Comparison of ENCODE assay signal across 14 cellular contexts in genomic region chr4:184413227-184414064, GRCh38.
A peak's percentile ranks its signal among the peaks of the same experiment; 100 is the strongest.
DNase-seq lines count a peak whose midpoint lies in the region; ATAC-seq and TF ChIP-seq lines count a peak whose summit lies in the region.
"Had no signal": no experiment of that assay in that cellular context is flagged by ENCODE, and none has a peak within 500 bp of the region (broad histone marks: within the 10 kb centered on the region; RNA-seq: fewer than 3 reads in every experiment).

No MANE protein-coding gene starts in this region.

- CTCF ChIA-PET in activated naive CD4-positive, alpha-beta T cell treated with anti-CD3 and anti-CD28 coated beads for 36 hours (lab: Charles Lee): interaction anchor here (0.6 to 2.0 kb wide), 3 partner anchors 35 to 982 kb away, joined by 3 to 6 read pairs (median 3); no protein-coding TSS in a partner anchor

- POLR2A ChIA-PET in activated naive CD8-positive, alpha-beta T cell treated with anti-CD3 and anti-CD28 coated beads, Interleukin-2, amount 10 ng/mL, durations not matched to agents 7 days and 5 days (lab: Charles Lee): interaction anchor here (3.0 kb wide), 1 partner anchor 61 kb away, joined by 12 read pairs; the partner anchor contains the start of gene IRF2

- no peaks in the 10 kb centered on the region for H3K9me3 ChIP-seq in lung (ENCODE audit: control insufficient read depth in 2 of 2, insufficient read depth in 1 of 2, low read length in 1 of 2)

- H3K27ac ChIP-seq in lung (ENCODE audit: low read depth in 1 of 2, low read length in 1 of 2) (peak overlapping the region; percentile 57 to 80), substantia nigra (ENCODE audit: low read depth, low read length, poor library complexity, severe bottlenecking) (peak overlapping the region; percentile 31)

- H3K36me3 ChIP-seq in lung (ENCODE audit: control insufficient read depth in 2 of 2, insufficient read depth in 2 of 2, low read length in 2 of 2): peaks cover 6 to 13% of the 10 kb centered on the region in 2 donors

- peak overlapping the region; percentile 48 for H3K27ac Mint-ChIP-seq in activated naive CD4-positive, alpha-beta T cell treated with anti-CD3 and anti-CD28 coated beads for 36 hours
- peak overlapping the region; percentile 61 for H3K27ac Mint-ChIP-seq in activated naive CD8-positive, alpha-beta T cell treated with anti-CD3 and anti-CD28 coated beads, Interleukin-2, amount 10 ng/mL, durations not matched to agents 7 days and 5 days

- peaks cover 23% of the 10 kb centered on the region for H3K36me3 Mint-ChIP-seq in activated naive CD4-positive, alpha-beta T cell treated with anti-CD3 and anti-CD28 coated beads for 36 hours (ENCODE audit: low read depth)
- peaks cover 54% of the 10 kb centered on the region for H3K36me3 Mint-ChIP-seq in activated naive CD8-positive, alpha-beta T cell treated with anti-CD3 and anti-CD28 coated beads, Interleukin-2, amount 10 ng/mL, durations not matched to agents 7 days and 5 days

- no peaks in the 10 kb centered on the region for H3K27me3 ChIP-seq in lung (ENCODE audit: control insufficient read depth, insufficient read depth)

- H3K4me3 ChIP-seq in lung: no peak overlapping the region
- H3K4me3 ChIP-seq: coronary artery had no signal

- ATAC-seq in activated naive CD8-positive, alpha-beta T cell treated with anti-CD3 and anti-CD28 coated beads, Interleukin-2, amount 10 ng/mL, durations not matched to agents 7 days and 5 days (ENCODE audit: low read depth): no peak
- ATAC-seq in lung (ENCODE audit: insufficient read depth, low FRiP score): no peak

- no peak for DNase-seq in activated naive CD4-positive, alpha-beta T cell treated with anti-CD3 and anti-CD28 coated beads for 36 hours
- no peak for DNase-seq in activated naive CD4-positive, alpha-beta T cell treated with anti-CD3 and anti-CD28 coated beads, Interleukin-2, amount 50 U/mL, for 16 hours
- DNase-seq in activated naive CD8-positive, alpha-beta T cell treated with anti-CD3 and anti-CD28 coated beads, Interleukin-2, amount 10 ng/mL, durations not matched to agents 7 days and 5 days: no peak
- DNase-seq in lung (ENCODE audit: low spot score): no peak
- no peak for DNase-seq in substantia nigra (lab: John Stamatoyannopoulos, UW)
- DNase-seq in NCI-H446 (lab: John Stamatoyannopoulos, UW): no peak
- DNase-seq in dedifferentiated amniotic fluid mesenchymal stem cell (ENCODE audit: extremely low spot score): no peak
- no peak for DNase-seq in MV-4-11 (lab: John Stamatoyannopoulos, UW)
- DNase-seq: foreskin melanocyte; midbrain; NCI-H146; NK-92 treated with Interleukin-12 subunit alpha and Interleukin-12 subunit beta, amount 100 ng/mL, for 24 hours; T-helper 9 cell had no signal

- intact Hi-C loops in activated naive CD4-positive, alpha-beta T cell treated with anti-CD3 and anti-CD28 coated beads for 36 hours (cut with micrococcal nuclease): no loop called here

- H3K27me3 Mint-ChIP-seq in activated naive CD4-positive, alpha-beta T cell treated with anti-CD3 and anti-CD28 coated beads for 36 hours (ENCODE audit: low read depth): no peaks in the 10 kb centered on the region
- no peaks in the 10 kb centered on the region for H3K27me3 Mint-ChIP-seq in activated naive CD8-positive, alpha-beta T cell treated with anti-CD3 and anti-CD28 coated beads, Interleukin-2, amount 10 ng/mL, durations not matched to agents 7 days and 5 days

- no peak overlapping the region for H3K4me3 Mint-ChIP-seq in activated naive CD4-positive, alpha-beta T cell treated with anti-CD3 and anti-CD28 coated beads for 36 hours
- H3K4me3 Mint-ChIP-seq in activated naive CD8-positive, alpha-beta T cell treated with anti-CD3 and anti-CD28 coated beads, Interleukin-2, amount 10 ng/mL, durations not matched to agents 7 days and 5 days: no peak overlapping the region

- WGBS in lung, 2 donors: 60 to 66% methylated on average over 14 of the region's 14 CpGs

- no peaks in the 10 kb centered on the region for H3K9me3 Mint-ChIP-seq in activated naive CD4-positive, alpha-beta T cell treated with anti-CD3 and anti-CD28 coated beads for 36 hours
- H3K9me3 Mint-ChIP-seq in activated naive CD8-positive, alpha-beta T cell treated with anti-CD3 and anti-CD28 coated beads, Interleukin-2, amount 10 ng/mL, durations not matched to agents 7 days and 5 days: no peaks in the 10 kb centered on the region

- no peak for TF ChIP-seq CTCF in lung (IDR thresholded peaks at IDR 0.05; ENCODE audit: control extremely low read depth, extremely low read depth)

- peaks cover 74% of the 10 kb centered on the region for H3K4me1 Mint-ChIP-seq in activated naive CD4-positive, alpha-beta T cell treated with anti-CD3 and anti-CD28 coated beads for 36 hours (ENCODE audit: low read depth)
- peaks cover 49% of the 10 kb centered on the region for H3K4me1 Mint-ChIP-seq in activated naive CD8-positive, alpha-beta T cell treated with anti-CD3 and anti-CD28 coated beads, Interleukin-2, amount 10 ng/mL, durations not matched to agents 7 days and 5 days

- H3K4me1 ChIP-seq in lung (ENCODE audit: control insufficient read depth in 2 of 2, insufficient read depth in 2 of 2, low read length in 2 of 2): peaks cover 3 to 24% of the 10 kb centered on the region in 2 donors
